8 cellular contexts compared by ENCODE assay signal in the genomic region with DNA sequence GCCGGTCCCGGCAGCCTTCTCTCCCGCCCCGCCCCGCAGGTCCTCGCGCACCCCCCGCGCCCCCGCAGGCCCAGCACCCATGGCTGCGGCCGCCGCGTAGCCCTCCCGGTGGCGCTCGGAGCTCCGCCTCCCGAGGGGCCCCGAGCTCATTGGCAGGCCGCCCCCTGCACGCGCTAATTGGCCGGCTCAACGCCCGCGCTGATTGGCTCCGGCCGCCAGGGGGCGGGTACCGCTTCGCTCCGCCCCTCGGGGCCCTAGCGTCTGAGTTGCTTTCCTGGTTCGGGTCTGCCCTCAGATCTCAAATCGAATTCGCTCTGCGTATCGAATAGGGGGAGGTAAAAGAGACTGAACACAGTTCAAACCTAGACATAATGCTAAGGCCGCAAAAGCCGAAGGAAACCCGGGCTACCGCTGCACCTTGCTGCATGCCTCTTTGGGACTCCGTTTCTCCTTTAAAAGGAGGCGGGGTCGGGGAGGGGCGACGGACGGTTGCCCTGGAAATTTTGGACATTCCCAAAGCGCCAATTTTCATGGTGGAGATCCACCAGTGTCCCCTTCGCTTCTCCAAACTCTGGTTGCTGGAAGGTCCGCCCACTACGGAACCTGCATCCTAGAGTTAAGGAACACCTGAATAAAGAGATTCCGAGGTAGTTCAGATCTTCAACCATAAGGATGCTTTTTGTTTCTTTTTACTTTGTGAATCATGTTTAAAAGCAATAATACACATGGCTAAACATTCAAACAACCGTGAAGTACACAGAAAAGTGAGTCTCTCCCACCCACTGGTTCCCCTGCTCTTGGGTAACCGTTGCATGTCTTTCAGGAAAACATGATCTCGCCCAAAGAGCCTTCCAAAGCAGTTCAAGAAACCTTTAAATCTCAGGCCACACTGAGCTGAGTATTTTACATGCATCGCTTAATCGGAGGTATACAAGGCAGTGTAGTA. TPM values are rescaled to one million over a fixed set of nuclear protein-coding genes. Genes with fewer than 3 reads are reported as not detected.
A peak's percentile ranks its signal among the peaks of the same experiment; 100 is the strongest.
DNase-seq lines count a peak whose midpoint lies in the region; ATAC-seq and TF ChIP-seq lines count a peak whose summit lies in the region.

A gene (minus strand): TSS at position 117 of the 946 bp plus-strand sequence. CDS start 463 bp downstream, outside the sequence.

- H3K9me3 Mint-ChIP-seq in brain, result no peaks in the 10 kb centered on the region

- DNase-seq in NCI-H187 (lab: John Stamatoyannopoulos, UW) (peak; percentile 26 to 70), NCI-H187 treated with DMSO at 0.1 percent for 48 hours (lab: John Stamatoyannopoulos, UW) (no peak), NCI-H2107 (lab: John Stamatoyannopoulos, UW) (peak; percentile 87), UCSD-AML1 (lab: John Stamatoyannopoulos, UW; ENCODE audit: unreplicated experiment) (peak; percentile 95)

- H3K36me3 Mint-ChIP-seq in brain, result peaks cover 14% of the 10 kb centered on the region

- H3K27ac Mint-ChIP-seq in brain, result peak within 1 kb of the TSS; percentile 80 to 96 (median 89)

- H3K4me1 ChIP-seq in iPS-15b (ENCODE audit: control insufficient read depth, insufficient read depth, low read length) (peaks cover 26% of the 10 kb centered on the region), skeletal muscle satellite cell (ENCODE audit: control insufficient read depth, insufficient read depth, low read length) (peaks cover 67% of the 10 kb centered on the region)

- H3K4me3 ChIP-seq in iPS-15b (ENCODE audit: low read depth, low read length) (peak within 1 kb of the TSS; percentile 89), skeletal muscle satellite cell (ENCODE audit: low read length) (peak within 1 kb of the TSS; percentile 83)

- H3K36me3 ChIP-seq in iPS-15b (ENCODE audit: control insufficient read depth, insufficient read depth, low read length), result no peaks in the 10 kb centered on the region
- peaks cover 19% of the 10 kb centered on the region for H3K36me3 ChIP-seq in skeletal muscle satellite cell (ENCODE audit: insufficient read depth, low read length)

- TF ChIP-seq CTCF in brain (conservative IDR thresholded peaks at IDR 0.05), result no peak

- ATAC-seq in HG03025 (IDR thresholded peaks at IDR 0.05; ENCODE audit: low FRiP score, unreplicated experiment), result peak; percentile 44

- peaks cover 80% of the 10 kb centered on the region for H3K4me1 Mint-ChIP-seq in brain

- H3K4me2 ChIP-seq in skeletal muscle satellite cell (ENCODE audit: low read length), result peak within 1 kb of the TSS; percentile 97

- no peaks in the 10 kb centered on the region for H3K9me3 ChIP-seq in iPS-15b (ENCODE audit: control insufficient read depth, insufficient read depth, low read length)
- no peaks in the 10 kb centered on the region for H3K9me3 ChIP-seq in skeletal muscle satellite cell (replicated peaks; ENCODE audit: low read length)

- H3K27me3 Mint-ChIP-seq in brain, result peaks cover 4% of the 10 kb centered on the region

- H3K27me3 ChIP-seq in iPS-15b (ENCODE audit: control insufficient read depth, insufficient read depth, low read length) (peaks cover 6% of the 10 kb centered on the region), skeletal muscle satellite cell (ENCODE audit: control insufficient read depth, insufficient read depth, low read length) (no peaks in the 10 kb centered on the region)

- peak within 1 kb of the TSS; percentile 94 to 99 (median 98) for H3K4me3 Mint-ChIP-seq in brain

- H3K9ac ChIP-seq in iPS-15b (ENCODE audit: low read depth, low read length) (peak within 1 kb of the TSS; percentile 60), skeletal muscle satellite cell (ENCODE audit: low read depth, low read length) (peak within 1 kb of the TSS; percentile 83)

RNA-seq across cellular contexts. Expression of the gene that starts here (rescaled TPM):
- 71.5 TPM for polyA plus RNA-seq in brain (ENCODE audit: insufficient read depth, low read depth, low replicate concordance)
- 41.6 and 43.5 TPM in 2 replicates for total RNA-seq in skeletal muscle satellite cell (2012; rRNA removed)
